ENCODE assay signal across 16 cellular contexts in genomic region chr11:73009972-73010371, GRCh38.
A peak's percentile ranks its signal among the peaks of the same experiment; 100 is the strongest.
DNase-seq lines count a peak whose midpoint lies in the region; ATAC-seq, FAIRE-seq and TF ChIP-seq lines count a peak whose summit lies in the region.
"Had no signal": no experiment of that assay in that cellular context is flagged by ENCODE, and none has a peak within 500 bp of the region (broad histone marks: within the 10 kb centered on the region; RNA-seq: fewer than 3 reads in every experiment).

No MANE protein-coding gene starts in this region.

- ATAC-seq in memory B cell (ENCODE audit: low read depth) (no peak), GM18498 (IDR thresholded peaks at IDR 0.05; ENCODE audit: unreplicated experiment) (no peak)

- no peak overlapping the region for H3K9ac ChIP-seq in SU-DHL-6 (ENCODE audit: low read length)
- H3K9ac ChIP-seq: BLaER1 had no signal

- no peaks in the 10 kb centered on the region for H3K9me2 ChIP-seq in SU-DHL-6 (replicated peaks; ENCODE audit: insufficient read depth, low read length)

- H3K9me3 Mint-ChIP-seq in memory B cell, result peaks cover 24% of the 10 kb centered on the region

- H3K36me3 ChIP-seq in SU-DHL-6 (ENCODE audit: low read length), result peaks cover 53% of the 10 kb centered on the region

- H3K4me3 Mint-ChIP-seq in memory B cell, result no peak overlapping the region
- H3K4me3 Mint-ChIP-seq: CD4-positive, CD25-positive, alpha-beta regulatory T cell had no signal

- H3F3A ChIP-seq in SU-DHL-6 (ENCODE audit: insufficient read depth), result peaks cover 30% of the 10 kb centered on the region

- no peaks in the 10 kb centered on the region for H3K27me3 Mint-ChIP-seq in memory B cell
- H3K27me3 Mint-ChIP-seq: CD4-positive, CD25-positive, alpha-beta regulatory T cell had no signal

- H3K27me3 ChIP-seq in SU-DHL-6 (ENCODE audit: low read length), result no peaks in the 10 kb centered on the region
- H3K27me3 ChIP-seq: BLaER1 had no signal

- no peak overlapping the region for H3K4me3 ChIP-seq in SU-DHL-6 (ENCODE audit: insufficient read depth, low read length, poor library complexity, severe bottlenecking)

- H3K27ac ChIP-seq in SU-DHL-6 (ENCODE audit: low read depth, low read length), result peak overlapping the region; percentile 7; the same call in 1 of the 2 replicates
- H3K27ac ChIP-seq: 22Rv1, BLaER1, HL-60 had no signal

- DNase-seq in DMS79 treated with DMSO at 0.1 percent for 48 hours (lab: John Stamatoyannopoulos, UW) (peak; percentile 12), DMS79 (lab: John Stamatoyannopoulos, UW) (no peak), GM19239 (ENCODE audit: insufficient read length, low spot score) (no peak), memory B cell (ENCODE audit: low spot score in 2 of 2) (no peak), SHP77 (lab: John Stamatoyannopoulos, UW) (no peak)
- no peak for DNase-seq in stimulated activated CD8-positive, alpha-beta memory T cell treated with anti-CD3 and anti-CD28 coated beads, Interleukin-4, amount 100 ng/mL, for 48 hours
- DNase-seq: CD4-positive, CD25-positive, alpha-beta regulatory T cell; DMS53; HCEC 1CT had no signal

- H3K79me2 ChIP-seq in SU-DHL-6 (ENCODE audit: insufficient read depth, low read length), result peaks cover 82% of the 10 kb centered on the region

- no peaks in the 10 kb centered on the region for H4K20me1 ChIP-seq in SU-DHL-6 (ENCODE audit: low read depth, low read length)
- H4K20me1 ChIP-seq: BLaER1 had no signal

- no peak for TF ChIP-seq CTCF in SU-DHL-6 (IDR thresholded peaks at IDR 0.05; ENCODE audit: insufficient read depth, low read length, poor library complexity, severe bottlenecking)

- FAIRE-seq in GM19239 (lab: Jason Lieb, UNC), result peak; percentile 69
- FAIRE-seq: GM12892, H1 had no signal

- peaks cover 37% of the 10 kb centered on the region for H3K4me1 Mint-ChIP-seq in memory B cell

- no peaks in the 10 kb centered on the region for H3K9me3 ChIP-seq in SU-DHL-6 (ENCODE audit: insufficient read depth, low read length)

- H3K4me2 ChIP-seq in SU-DHL-6 (ENCODE audit: low read depth, low read length, poor library complexity, severe bottlenecking), result no peak overlapping the region
- H3K4me2 ChIP-seq: BLaER1 had no signal

- H3K27ac Mint-ChIP-seq in memory B cell, result peak overlapping the region; percentile 56
- H3K27ac Mint-ChIP-seq: CD4-positive, CD25-positive, alpha-beta regulatory T cell had no signal

- H3K36me3 Mint-ChIP-seq in memory B cell, result peaks cover 68% of the 10 kb centered on the region

- H2AFZ ChIP-seq in SU-DHL-6 (ENCODE audit: low read depth, low read length, severe bottlenecking), result no peak overlapping the region
